Comparison of ENCODE assay signal across 22 cellular contexts in the genomic region with DNA sequence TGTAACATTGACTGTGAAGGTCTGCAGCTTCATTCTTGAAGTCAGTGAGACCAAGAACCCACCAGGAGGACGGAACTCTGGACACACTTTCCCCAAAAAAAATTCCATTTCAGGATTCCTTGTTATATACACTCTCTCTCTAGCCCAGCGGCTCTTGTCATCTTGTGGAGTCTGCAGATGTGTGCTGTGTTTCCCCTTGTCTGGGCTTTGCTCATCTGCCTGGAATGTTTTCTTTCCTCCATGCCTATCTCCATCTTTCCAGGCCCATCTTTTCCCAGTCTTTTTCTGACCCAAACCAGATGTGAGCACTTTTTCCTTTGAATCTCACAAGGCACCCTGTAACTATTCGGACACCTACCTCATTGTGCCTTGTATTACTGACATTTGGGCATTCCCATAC.
"Had no signal": no experiment of that assay in that cellular context is flagged by ENCODE, and none has a peak within 500 bp of the region (broad histone marks: within the 10 kb centered on the region; RNA-seq: fewer than 3 reads in every experiment).

No MANE protein-coding gene starts in this region.

- H3K4me3 ChIP-seq: left ventricle myocardium inferior, thoracic aorta, uterus had no signal

- H3K36me3 ChIP-seq: left ventricle myocardium inferior, thoracic aorta, uterus, WERI-Rb-1 had no signal

- H3K9me3 ChIP-seq: left ventricle myocardium inferior, thoracic aorta, uterus had no signal

- ATAC-seq: activated naive CD4-positive, alpha-beta T cell treated with anti-CD3 and anti-CD28 coated beads, Interleukin-2, amount 50 U/mL, for 72 hours; activated T-helper 17 cell treated with anti-CD3 and anti-CD28 coated beads, Interleukin-2, amount 50 U/mL, for 72 hours; right cardiac atrium; stimulated activated naive CD8-positive, alpha-beta T cell treated with anti-CD3 and anti-CD28 coated beads, Interleukin-15, Interleukin-2, amounts not matched to agents 100 U/mL and 50 U/mL, for 24 hours; T-helper 17 cell had no signal

- H3K4me1 ChIP-seq: uterus had no signal

- H3K27me3 ChIP-seq: uterus had no signal

- H3K27ac ChIP-seq: left ventricle myocardium inferior, thoracic aorta, uterus, WERI-Rb-1 had no signal

- DNase-seq: activated CD4-positive, alpha-beta memory T cell treated with anti-CD3 and anti-CD28 coated beads, Interleukin-2, amount 10 ng/mL, durations not matched to agents 7 days and 5 days; activated CD4-positive, alpha-beta T cell treated with anti-CD3 and anti-CD28 coated beads, Interleukin-2, amount 10 ng/mL, durations not matched to agents 24 days and 14 days; activated CD4-positive, CD25-positive, alpha-beta regulatory T cell treated with anti-CD3 and anti-CD28 coated beads, Interleukin-2, amount 50 U/mL, for 72 hours; activated CD8-positive, alpha-beta memory T cell treated with anti-CD3 and anti-CD28 coated beads, Interleukin-2, amount 50 U/mL, for 48 hours; activated naive CD4-positive, alpha-beta T cell; activated T-cell treated with anti-CD3 and anti-CD28 coated beads, Interleukin-2, amount 50 U/mL, for 24 hours; dermis blood vessel endothelial cell; effector CD4-positive, alpha-beta T cell; left ventricle myocardium inferior; posterior cingulate gyrus; right cardiac atrium; stimulated activated CD4-positive, alpha-beta T cell treated with anti-CD3 and anti-CD28 coated beads, Interleukin-12 subunit alpha, Interleukin-12 subunit beta, amount 100 ng/mL, for 4 hours; stimulated activated CD4-positive, alpha-beta T cell treated with anti-CD3 and anti-CD28 coated beads, Interleukin-4, amount 100 ng/mL, for 1 hour; stimulated activated naive CD8-positive, alpha-beta T cell treated with anti-CD3 and anti-CD28 coated beads, Interleukin-15, Interleukin-2, amounts not matched to agents 100 U/mL and 50 U/mL, for 24 hours; T-helper 17 cell; T1000; trophoblast cell; uterus; WERI-Rb-1 had no signal
